10 cellular contexts compared by ENCODE assay signal in the genomic region with DNA sequence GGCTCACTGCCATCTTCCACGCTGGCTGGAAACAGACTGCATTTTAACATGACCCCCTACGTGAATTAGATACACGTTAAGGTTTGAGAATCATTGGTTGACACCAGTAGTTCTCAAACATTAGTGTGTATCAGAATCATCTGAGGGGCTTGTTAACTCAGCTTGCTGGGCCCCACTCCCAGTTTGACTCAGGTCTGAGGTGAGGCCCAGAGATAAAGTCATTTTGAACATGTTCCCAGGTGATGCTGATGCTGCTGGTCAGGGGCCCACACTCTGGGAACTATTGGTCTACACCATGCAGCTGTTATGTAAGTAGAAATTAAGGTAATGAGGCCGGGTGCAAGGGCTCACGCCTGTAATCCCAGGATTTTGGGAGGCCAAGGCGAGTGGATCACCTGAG. TPM values are rescaled to one million over a fixed set of nuclear protein-coding genes. Genes with fewer than 3 reads are reported as not detected.
DNase-seq lines count a peak whose midpoint lies in the region; ATAC-seq and TF ChIP-seq lines count a peak whose summit lies in the region.
"Had no signal": no experiment of that assay in that cellular context is flagged by ENCODE, and none has a peak within 500 bp of the region (broad histone marks: within the 10 kb centered on the region; RNA-seq: fewer than 3 reads in every experiment).

No MANE protein-coding gene starts in this region.

- peaks cover 13 to 41% (median 27%) of the 10 kb centered on the region in 4 donors for H3K4me1 Mint-ChIP-seq in CD4-positive, alpha-beta memory T cell

- peaks cover 9 to 23% of the 10 kb centered on the region in 2 donors for H3K36me3 Mint-ChIP-seq in CD4-positive, alpha-beta memory T cell

- H3K4me3 ChIP-seq in CD4-positive, alpha-beta memory T cell (ENCODE audit: low read length in 2 of 2) = no peak overlapping the region
- H3K4me3 ChIP-seq in KMS-11 (IDR thresholded peaks at IDR 0.05; ENCODE audit: insufficient read depth, low read depth, low read length) = no peak overlapping the region
- H3K4me3 ChIP-seq in coronary artery = peak overlapping the region; percentile 79
- H3K4me3 ChIP-seq in osteoblast (ENCODE audit: insufficient read depth, low read length) = no peak overlapping the region
- no peak overlapping the region for H3K4me3 ChIP-seq in lower leg skin (ENCODE audit: low read depth, poor library complexity, severe bottlenecking)

- TF ChIP-seq POLR2A in lower leg skin (IDR thresholded peaks at IDR 0.05) = no peak

- no peak for TF ChIP-seq CTCF in KMS-11 (conservative IDR thresholded peaks at IDR 0.05; ENCODE audit: low read depth, low read length)
- TF ChIP-seq CTCF in coronary artery (IDR thresholded peaks at IDR 0.05) = no peak
- TF ChIP-seq CTCF in osteoblast (IDR thresholded peaks at IDR 0.05; ENCODE audit: extremely low read depth, low read depth, low read length) = no peak
- no peak for TF ChIP-seq CTCF in lower leg skin (IDR thresholded peaks at IDR 0.05)

- H3K9ac ChIP-seq in KMS-11 = no peak overlapping the region

- WGBS in lower leg skin, 2 donors = 83% methylated on average over 6 of the region's 6 CpGs

- no peak overlapping the region for H2AFZ ChIP-seq in KMS-11 (ENCODE audit: low read depth)
- H2AFZ ChIP-seq in osteoblast (ENCODE audit: low read length) = no peak overlapping the region

- H3K9me3 Mint-ChIP-seq in CD4-positive, alpha-beta memory T cell = peaks cover 0 to 2% (median 0%) of the 10 kb centered on the region in 8 donors

- ATAC-seq in GM19397 (IDR thresholded peaks at IDR 0.05; ENCODE audit: unreplicated experiment) (no peak), HG02798 (IDR thresholded peaks at IDR 0.05; ENCODE audit: poor library complexity, unreplicated experiment) (no peak)

- CTCF ChIA-PET in CD4-positive, alpha-beta memory T cell (lab: Charles Lee; ENCODE audit: partially characterized antibody) = interaction anchor here (0.6 to 6.1 kb wide), 9 partner anchors 8 to 1357 kb away, joined by 3 to 23 read pairs (median 4); a partner anchor contains a TSS

- H3K79me2 ChIP-seq in KMS-11 (ENCODE audit: insufficient read depth, low read depth) (peaks cover 10% of the 10 kb centered on the region; the same call in 1 of the 2 replicates), osteoblast (ENCODE audit: insufficient read depth, low read length) (peaks cover 40% of the 10 kb centered on the region)

- peak overlapping the region in 6 of 7 donors; percentile 74 to 100 (median 84) for H3K27ac Mint-ChIP-seq in CD4-positive, alpha-beta memory T cell

- H3K36me3 ChIP-seq in CD4-positive, alpha-beta memory T cell (ENCODE audit: insufficient read depth, low read length) = peaks cover 25% of the 10 kb centered on the region
- H3K36me3 ChIP-seq in KMS-11 (ENCODE audit: insufficient read depth) = no peaks in the 10 kb centered on the region
- peaks cover 28% of the 10 kb centered on the region for H3K36me3 ChIP-seq in osteoblast (ENCODE audit: insufficient read depth, low read length)
- H3K36me3 ChIP-seq: uterus had no signal

- H3K4me2 ChIP-seq in KMS-11 (peak overlapping the region; percentile 73), osteoblast (ENCODE audit: insufficient read depth, low read length) (peak overlapping the region; percentile 79)

- intact Hi-C loops in CD4-positive, alpha-beta memory T cell (cut with micrococcal nuclease) = no loop called here
- intact Hi-C loops in lower leg skin (cut with DNase I; ENCODE audit: low total_unique reads) = no loop called here

- peak overlapping the region; percentile 71 to 99 (median 97) for H3K4me3 Mint-ChIP-seq in CD4-positive, alpha-beta memory T cell

- no peaks in the 10 kb centered on the region for H3K9me3 ChIP-seq in CD4-positive, alpha-beta memory T cell (ENCODE audit: control insufficient read depth in 1 of 2, low read length in 2 of 2)
- no peaks in the 10 kb centered on the region for H3K9me3 ChIP-seq in osteoblast (ENCODE audit: low read depth, low read length)
- H3K9me3 ChIP-seq: uterus had no signal

- POLR2A ChIA-PET in CD4-positive, alpha-beta memory T cell (lab: Charles Lee; ENCODE audit: partially characterized antibody) = interaction anchor here (0.7 to 3.9 kb wide), 7 partner anchors 11 to 172 kb away, joined by 3 to 107 read pairs (median 7); a partner anchor contains a TSS

- H4K20me1 ChIP-seq in KMS-11 (ENCODE audit: insufficient read depth) (no peaks in the 10 kb centered on the region), osteoblast (ENCODE audit: insufficient read depth, low read length) (peaks cover 4% of the 10 kb centered on the region)

- DNase-seq in CD4-positive, alpha-beta memory T cell = no peak
- DNase-seq in coronary artery (ENCODE audit: low spot score) (no peak), osteoblast (ENCODE audit: insufficient read length, low spot score, missing footprints) (no peak), 8988T (no peak), lower leg skin (ENCODE audit: low spot score in 2 of 2) (no peak)
- DNase-seq: kidney glomerular epithelial cell, uterus had no signal

- H3K4me1 ChIP-seq in CD4-positive, alpha-beta memory T cell (ENCODE audit: insufficient read depth, low read length) = peaks cover 20% of the 10 kb centered on the region
- peaks cover 17% of the 10 kb centered on the region for H3K4me1 ChIP-seq in KMS-11 (ENCODE audit: low read depth, poor library complexity, severe bottlenecking)
- peaks cover 16% of the 10 kb centered on the region for H3K4me1 ChIP-seq in osteoblast (ENCODE audit: insufficient read depth, low read length)

- H3K27me3 Mint-ChIP-seq in CD4-positive, alpha-beta memory T cell = no peaks in the 10 kb centered on the region

- no peaks in the 10 kb centered on the region for H3K27me3 ChIP-seq in CD4-positive, alpha-beta memory T cell (ENCODE audit: insufficient read depth, low read length)
- H3K27me3 ChIP-seq in KMS-11 (ENCODE audit: insufficient read depth, low read depth) (no peaks in the 10 kb centered on the region), osteoblast (ENCODE audit: insufficient read depth, low read length) (no peaks in the 10 kb centered on the region)
- H3K27me3 ChIP-seq: uterus had no signal

- peak overlapping the region; percentile 90 for H3K27ac ChIP-seq in CD4-positive, alpha-beta memory T cell (ENCODE audit: low read depth, low read length)
- H3K27ac ChIP-seq in KMS-11 = no peak overlapping the region
- peak overlapping the region in 1 of 2 donors; percentile 92 for H3K27ac ChIP-seq in coronary artery
- peak overlapping the region; percentile 93 for H3K27ac ChIP-seq in osteoblast (ENCODE audit: low read depth, low read length)

RNA-seq across cellular contexts. Expression of a gene that starts 1.3 kb away (rescaled TPM):
- total RNA-seq in CD4-positive, alpha-beta memory T cell = 10 to 100 TPM; 51.0 to 53.0 TPM
- 100 to 1,000 TPM; 112 to 187 TPM for polyA plus RNA-seq in CD4-positive, alpha-beta memory T cell
- total RNA-seq in osteoblast = 4.4 and 6.2 TPM in 2 replicates
- total RNA-seq in lower leg skin = 10 to 100 TPM; 21.0 to 32.2 (median 27.0) TPM

RNA-seq across cellular contexts. Expression of a gene that starts 10.6 kb away (rescaled TPM):
- total RNA-seq in CD4-positive, alpha-beta memory T cell = 10 to 100 TPM; 52.2 to 57.4 TPM
- polyA plus RNA-seq in CD4-positive, alpha-beta memory T cell = 10 to 100 TPM; 26.6 to 49.7 TPM
- total RNA-seq in osteoblast = 11.9 and 12.4 TPM in 2 replicates
- 10 to 100 TPM; 58.7 to 73.1 (median 63.0) TPM for total RNA-seq in lower leg skin

RNA-seq across cellular contexts. Expression of a gene that starts 53.9 kb away (rescaled TPM):
- total RNA-seq in CD4-positive, alpha-beta memory T cell = 1 to 10 TPM in 1 of 2 experiments, not detected in 1; 1.4 TPM
- polyA plus RNA-seq in CD4-positive, alpha-beta memory T cell = 1 to 10 TPM in 1 of 2 donors, under 1 TPM in 1; 0.93 to 1.1 TPM
- 14.5 and 15.6 TPM in 2 replicates for total RNA-seq in osteoblast
- total RNA-seq in lower leg skin = 1 to 10 TPM; 4.0 to 8.5 (median 4.8) TPM
